12 cellular contexts compared by ENCODE assay signal in the genomic region with DNA sequence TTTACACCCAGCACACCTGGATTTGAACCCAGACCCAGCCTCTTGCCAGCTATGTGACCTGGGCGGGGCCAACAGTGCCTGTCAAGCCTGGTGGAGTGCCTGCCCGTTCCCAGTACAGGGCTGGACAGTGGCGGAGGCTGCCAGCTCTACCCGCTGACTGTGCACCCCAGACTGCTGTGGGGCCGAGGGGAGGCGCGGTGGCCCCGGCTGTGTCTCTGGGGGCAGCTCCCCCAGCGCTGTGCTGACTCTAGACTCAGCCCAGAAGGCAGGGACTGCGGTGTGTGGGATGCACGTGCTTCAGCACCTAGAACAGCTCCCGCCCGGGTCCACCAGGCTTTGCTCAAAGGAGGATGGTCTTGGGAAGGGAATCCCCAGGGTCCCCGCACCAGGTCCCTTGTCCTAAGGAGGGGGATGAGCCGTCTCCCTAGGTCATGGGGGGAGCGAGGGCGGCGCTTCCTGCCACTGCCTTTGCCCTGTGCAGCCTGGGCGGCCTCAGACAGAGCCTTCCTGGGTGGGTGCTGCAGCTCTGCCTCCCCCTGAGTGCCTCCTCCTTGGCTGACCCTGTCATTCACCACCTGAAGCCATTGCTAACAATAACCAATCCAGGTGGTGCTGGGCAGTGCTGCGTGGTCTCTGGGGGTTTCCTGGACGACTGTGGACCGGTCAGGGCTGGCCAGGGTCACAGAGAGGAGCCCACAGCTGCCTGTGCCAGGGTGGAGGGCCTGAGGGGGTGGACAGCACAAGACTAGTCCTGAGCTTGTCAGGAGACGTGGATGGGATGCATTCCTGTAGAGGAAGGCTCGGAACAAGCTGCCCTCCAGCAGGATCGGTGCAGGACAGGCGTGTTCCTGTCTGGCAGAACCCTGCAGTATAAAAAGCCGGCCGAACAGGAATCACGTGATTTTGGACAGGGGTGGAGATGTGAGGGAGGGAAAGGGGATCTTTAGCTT. TPM values are rescaled to one million over a fixed set of nuclear protein-coding genes. Genes with fewer than 3 reads are reported as not detected.
DNase-seq lines count a peak whose midpoint lies in the region; ATAC-seq and TF ChIP-seq lines count a peak whose summit lies in the region.
"Had no signal": no experiment of that assay in that cellular context is flagged by ENCODE, and none has a peak within 500 bp of the region (broad histone marks: within the 10 kb centered on the region; RNA-seq: fewer than 3 reads in every experiment).

No MANE protein-coding gene starts in this region.

- no peaks in the 10 kb centered on the region for H3F3A ChIP-seq in neural progenitor cell (ENCODE audit: low read depth)

- H3K9ac ChIP-seq in fibroblast of lung (ENCODE audit: insufficient read depth, low read length) (no peak overlapping the region), neural progenitor cell (no peak overlapping the region)
- H3K9ac ChIP-seq: KMS-11 had no signal

- POLR2A ChIA-PET in activated CD4-positive, alpha-beta T cell treated with anti-CD3 and anti-CD28 coated beads for 36 hours (lab: Charles Lee): no interaction called here
- POLR2A ChIA-PET in activated CD4-positive, alpha-beta T cell treated with anti-CD3 and anti-CD28 coated beads, Interleukin-2, amount 10 ng/mL, durations not matched to agents 7 days and 5 days (lab: Charles Lee): no interaction called here

- H3K9me3 Mint-ChIP-seq in activated CD4-positive, alpha-beta T cell treated with anti-CD3 and anti-CD28 coated beads for 36 hours (ENCODE audit: low read depth): peaks cover 2% of the 10 kb centered on the region
- peaks cover 2% of the 10 kb centered on the region for H3K9me3 Mint-ChIP-seq in activated CD4-positive, alpha-beta T cell treated with anti-CD3 and anti-CD28 coated beads, Interleukin-2, amount 10 ng/mL, durations not matched to agents 7 days and 5 days
- peaks cover 2% of the 10 kb centered on the region for H3K9me3 Mint-ChIP-seq in neural progenitor cell

- TF ChIP-seq CTCF in NB4 (IDR thresholded peaks at IDR 0.05; ENCODE audit: low read depth, low read length) (no peak), fibroblast of lung (conservative IDR thresholded peaks at IDR 0.05 in 1 of 2, IDR thresholded peaks at IDR 0.05 in 1 of 2; ENCODE audit: low read depth in 1 of 2, low read length in 2 of 2) (no peak), neural progenitor cell (IDR thresholded peaks at IDR 0.05) (no peak)

- intact Hi-C loops in activated CD4-positive, alpha-beta T cell treated with anti-CD3 and anti-CD28 coated beads for 36 hours (cut with DNase I, micrococcal nuclease): no loop called here

- H3K27ac ChIP-seq in fibroblast of lung (ENCODE audit: insufficient read depth, low read length) (no peak overlapping the region), neural progenitor cell (no peak overlapping the region)
- H3K27ac ChIP-seq: KMS-11, thoracic aorta had no signal

- CTCF ChIA-PET in activated CD4-positive, alpha-beta T cell treated with anti-CD3 and anti-CD28 coated beads for 36 hours (lab: Charles Lee): no interaction called here
- CTCF ChIA-PET in activated CD4-positive, alpha-beta T cell treated with anti-CD3 and anti-CD28 coated beads, Interleukin-2, amount 10 ng/mL, durations not matched to agents 7 days and 5 days (lab: Charles Lee): no interaction called here

- no peak overlapping the region for H3K4me3 Mint-ChIP-seq in activated CD4-positive, alpha-beta T cell treated with anti-CD3 and anti-CD28 coated beads for 36 hours
- H3K4me3 Mint-ChIP-seq in activated CD4-positive, alpha-beta T cell treated with anti-CD3 and anti-CD28 coated beads, Interleukin-2, amount 10 ng/mL, durations not matched to agents 7 days and 5 days: no peak overlapping the region
- H3K4me3 Mint-ChIP-seq in neural progenitor cell: peak overlapping the region; percentile 9

- H3K36me3 ChIP-seq in fibroblast of lung (ENCODE audit: control insufficient read depth, insufficient read depth, low read length): no peaks in the 10 kb centered on the region
- H3K36me3 ChIP-seq in neural progenitor cell: no peaks in the 10 kb centered on the region

- H3K79me2 ChIP-seq in fibroblast of lung (ENCODE audit: control insufficient read depth, insufficient read depth, low read length): no peaks in the 10 kb centered on the region
- no peaks in the 10 kb centered on the region for H3K79me2 ChIP-seq in neural progenitor cell (ENCODE audit: low read depth)

- H3K9me3 ChIP-seq in fibroblast of lung (ENCODE audit: control insufficient read depth, insufficient read depth, low read depth, low read length) (no peaks in the 10 kb centered on the region), neural progenitor cell (ENCODE audit: low read depth) (no peaks in the 10 kb centered on the region)
- H3K9me3 ChIP-seq: thoracic aorta had no signal

- TF ChIP-seq POLR2A in NB4 (IDR thresholded peaks at IDR 0.05; ENCODE audit: extremely low read depth, insufficient read length): no peak

- no peak overlapping the region for H3K27ac Mint-ChIP-seq in activated CD4-positive, alpha-beta T cell treated with anti-CD3 and anti-CD28 coated beads for 36 hours
- H3K27ac Mint-ChIP-seq in activated CD4-positive, alpha-beta T cell treated with anti-CD3 and anti-CD28 coated beads, Interleukin-2, amount 10 ng/mL, durations not matched to agents 7 days and 5 days: no peak overlapping the region
- H3K27ac Mint-ChIP-seq in neural progenitor cell: no peak overlapping the region

- peaks cover 2% of the 10 kb centered on the region for H3K4me1 Mint-ChIP-seq in activated CD4-positive, alpha-beta T cell treated with anti-CD3 and anti-CD28 coated beads for 36 hours
- H3K4me1 Mint-ChIP-seq in activated CD4-positive, alpha-beta T cell treated with anti-CD3 and anti-CD28 coated beads, Interleukin-2, amount 10 ng/mL, durations not matched to agents 7 days and 5 days: no peaks in the 10 kb centered on the region
- no peaks in the 10 kb centered on the region for H3K4me1 Mint-ChIP-seq in neural progenitor cell

- H2AFZ ChIP-seq in fibroblast of lung (ENCODE audit: low read length) (no peak overlapping the region), neural progenitor cell (replicated peaks) (no peak overlapping the region)

- DNase-seq in activated CD4-positive, alpha-beta T cell treated with anti-CD3 and anti-CD28 coated beads for 36 hours: peak; percentile 28
- DNase-seq in activated CD4-positive, alpha-beta T cell treated with anti-CD3 and anti-CD28 coated beads, Interleukin-2, amount 10 ng/mL, durations not matched to agents 7 days and 5 days: no peak
- DNase-seq in NB4 (ENCODE audit: low read depth): peak; percentile 64
- peak; percentile 16 to 29 for DNase-seq in fibroblast of lung (ENCODE audit: low read depth in 2 of 2)
- DNase-seq in neural progenitor cell (ENCODE audit: low spot score): peak; percentile 88
- DNase-seq: NCI-H774 had no signal

- H3K4me3 ChIP-seq in NB4 (ENCODE audit: low read depth, low read length) (no peak overlapping the region), fibroblast of lung (replicated peaks in 1 of 4; ENCODE audit: control extremely low read depth in 1 of 4, insufficient read depth in 1 of 4, low read depth in 3 of 4, low read length in 4 of 4) (no peak overlapping the region), neural progenitor cell (no peak overlapping the region)
- H3K4me3 ChIP-seq: thoracic aorta had no signal

- peak; percentile 33 for ATAC-seq in activated CD4-positive, alpha-beta T cell treated with anti-CD3 and anti-CD28 coated beads for 36 hours
- no peak for ATAC-seq in HG03175 (IDR thresholded peaks at IDR 0.05; ENCODE audit: unreplicated experiment)
- ATAC-seq in HG02973 (IDR thresholded peaks at IDR 0.05; ENCODE audit: unreplicated experiment): no peak
- ATAC-seq in GM18907 (IDR thresholded peaks at IDR 0.05; ENCODE audit: unreplicated experiment): no peak

- no peak overlapping the region for H3K4me2 ChIP-seq in fibroblast of lung (ENCODE audit: extremely low read depth, insufficient read depth, low read length)
- no peak overlapping the region for H3K4me2 ChIP-seq in neural progenitor cell
- H3K4me2 ChIP-seq: KMS-11 had no signal

- no peaks in the 10 kb centered on the region for H4K20me1 ChIP-seq in fibroblast of lung (ENCODE audit: control insufficient read depth, extremely low read depth, insufficient read depth, low read length)
- peaks cover 17% of the 10 kb centered on the region for H4K20me1 ChIP-seq in neural progenitor cell (ENCODE audit: low read depth)

- no peaks in the 10 kb centered on the region for H3K27me3 ChIP-seq in fibroblast of lung (ENCODE audit: control insufficient read depth, insufficient read depth, low read length)
- H3K27me3 ChIP-seq in neural progenitor cell: peaks cover 4% of the 10 kb centered on the region

- H3K27me3 Mint-ChIP-seq in activated CD4-positive, alpha-beta T cell treated with anti-CD3 and anti-CD28 coated beads for 36 hours: peaks cover 12% of the 10 kb centered on the region
- peaks cover 8% of the 10 kb centered on the region for H3K27me3 Mint-ChIP-seq in activated CD4-positive, alpha-beta T cell treated with anti-CD3 and anti-CD28 coated beads, Interleukin-2, amount 10 ng/mL, durations not matched to agents 7 days and 5 days
- peaks cover 8% of the 10 kb centered on the region for H3K27me3 Mint-ChIP-seq in neural progenitor cell (ENCODE audit: insufficient read depth, low read depth)

- H3K4me1 ChIP-seq in fibroblast of lung (ENCODE audit: control insufficient read depth, extremely low read depth, insufficient read depth, low read length): peaks cover 2% of the 10 kb centered on the region
- no peaks in the 10 kb centered on the region for H3K4me1 ChIP-seq in neural progenitor cell

- no peaks in the 10 kb centered on the region for H3K36me3 Mint-ChIP-seq in activated CD4-positive, alpha-beta T cell treated with anti-CD3 and anti-CD28 coated beads for 36 hours (ENCODE audit: low read depth)
- H3K36me3 Mint-ChIP-seq in activated CD4-positive, alpha-beta T cell treated with anti-CD3 and anti-CD28 coated beads, Interleukin-2, amount 10 ng/mL, durations not matched to agents 7 days and 5 days (ENCODE audit: low read depth): no peaks in the 10 kb centered on the region
- H3K36me3 Mint-ChIP-seq in neural progenitor cell: no peaks in the 10 kb centered on the region

RNA-seq across cellular contexts. Expression of a gene that starts 18.6 kb away (rescaled TPM):
- total RNA-seq in activated CD4-positive, alpha-beta T cell treated with anti-CD3 and anti-CD28 coated beads for 36 hours: 1 to 10 TPM in 1 of 2 experiments, under 1 TPM in 1; 0.74 to 1.3 TPM
- total RNA-seq in activated CD4-positive, alpha-beta T cell treated with anti-CD3 and anti-CD28 coated beads, Interleukin-2, amount 10 ng/mL, durations not matched to agents 7 days and 5 days: 1 to 10 TPM; 1.3 to 1.8 TPM
- total RNA-seq in fibroblast of lung (0.26 and 10.4 TPM in 2 replicates), neural progenitor cell (ENCODE audit: low replicate concordance) (0.26 and 1.8 TPM in 2 replicates)
- 2.4 and 4.7 TPM in 2 replicates for polyA plus RNA-seq in fibroblast of lung
- polyA plus RNA-seq in fibroblast of lung (2012): 3.7 and 6.4 TPM in 2 replicates
- polyA minus RNA-seq in fibroblast of lung (ENCODE audit: low replicate concordance): 3.4 TPM in 1 of 2 replicates, not detected in the other
- total RNA-seq: G401 had no signal
